Comparison of ENCODE assay signal across 8 cellular contexts in genomic region chr18:5895300-5895885, GRCh38. TPM values are rescaled to one million over a fixed set of nuclear protein-coding genes. Genes with fewer than 3 reads are reported as not detected.
DNase-seq lines count a peak whose midpoint lies in the region; ATAC-seq and TF ChIP-seq lines count a peak whose summit lies in the region.

TSS of gene TMEM200C (minus strand) at chr18:5895522. CDS start at chr18:5892063, 3,459 bp downstream.

- peak; percentile 27 for DNase-seq in stimulated activated CD4-positive, alpha-beta T cell treated with anti-CD3 and anti-CD28 coated beads, Interleukin-15, amount 100 ng/mL, for 24 hours
- no peak for DNase-seq in stimulated activated CD4-positive, alpha-beta T cell treated with anti-CD3 and anti-CD28 coated beads, Interleukin-2, amount 100 ng/mL, for 24 hours
- no peak for DNase-seq in SK-N-MC (ENCODE audit: low read depth, low spot score)
- no peak for DNase-seq in right atrium auricular region (ENCODE audit: low spot score)
- no peak for DNase-seq in retinal pigment epithelial cell (ENCODE audit: low read depth)
- no peak for DNase-seq in NCI-H226
- no peak for DNase-seq in EL

- H3K36me3 ChIP-seq in SK-N-MC (ENCODE audit: insufficient read depth, low read length) (no peaks in the 10 kb centered on the region), right atrium auricular region (no peaks in the 10 kb centered on the region)

- H3K4me1 ChIP-seq in right atrium auricular region = peaks cover 0 to 21% of the 10 kb centered on the region in 2 donors

- ATAC-seq in GM18519 (IDR thresholded peaks at IDR 0.05; ENCODE audit: low FRiP score, unreplicated experiment) = no peak

- TF ChIP-seq CTCF in right atrium auricular region (IDR thresholded peaks at IDR 0.05) (no peak), retinal pigment epithelial cell (conservative IDR thresholded peaks at IDR 0.05; ENCODE audit: low read depth, low read length) (no peak)

- H3K4me3 ChIP-seq in SK-N-MC (peak within 1 kb of the TSS; percentile 86), right atrium auricular region (peak within 1 kb of the TSS; percentile 51 to 63), retinal pigment epithelial cell (ENCODE audit: low read length) (peak within 1 kb of the TSS; percentile 31)

- H3K9me3 ChIP-seq in SK-N-MC (ENCODE audit: low read depth, low read length) (no peaks in the 10 kb centered on the region), right atrium auricular region (no peaks in the 10 kb centered on the region)

- no peaks in the 10 kb centered on the region for H3K27me3 ChIP-seq in right atrium auricular region

- no peak within 1 kb of the TSS for H3K27ac ChIP-seq in SK-N-MC
- peak within 1 kb of the TSS; percentile 52 to 63 for H3K27ac ChIP-seq in right atrium auricular region

- peak within 1 kb of the TSS; percentile 75 for H3K9ac ChIP-seq in SK-N-MC (ENCODE audit: insufficient read length)

RNA-seq across cellular contexts. Expression of gene TMEM200C, which starts in this region (rescaled TPM):
- 1 to 10 TPM in 1 of 2 donors, under 1 TPM in 1; 0.26 to 4.4 TPM for total RNA-seq in right atrium auricular region

Comparison
In these comparisons a context has a peak if more than half of its experiments do, and no peak if none do; other contexts are left out.
1. H3K4me3 ChIP-seq: peak in every context shown above with its lines; median percentile 86 in SK-N-MC; 57 in right atrium auricular region; 31 in retinal pigment epithelial cell.